ENCODE assay signal across 25 cellular contexts in genomic region chr10:44366936-44367630, GRCh38. TPM values are rescaled to one million over a fixed set of nuclear protein-coding genes. Genes with fewer than 3 reads are reported as not detected.
"Had no signal": no experiment of that assay in that cellular context is flagged by ENCODE, and none has a peak within 500 bp of the region (broad histone marks: within the 10 kb centered on the region; RNA-seq: fewer than 3 reads in every experiment).

No MANE protein-coding gene starts in this region.

- H3K27ac Mint-ChIP-seq: activated CD4-positive, alpha-beta T cell treated with anti-CD3 and anti-CD28 coated beads, Interleukin-2, amount 10 ng/mL, durations not matched to agents 7 days and 5 days; activated CD8-positive, alpha-beta memory T cell treated with anti-CD3 and anti-CD28 coated beads, Interleukin-2, amount 10 ng/mL, durations not matched to agents 7 days and 5 days; activated CD8-positive, alpha-beta T cell treated with anti-CD3 and anti-CD28 coated beads for 36 hours; activated naive CD8-positive, alpha-beta T cell treated with anti-CD3 and anti-CD28 coated beads, Interleukin-2, amount 50 U/mL, for 24 hours; activated T-helper 1 cell treated with anti-CD3 and anti-CD28 coated beads, Interleukin-12 subunit alpha, Interleukin-12 subunit beta, Interleukin-2, Interleukin-4 antibody, amounts not matched to agents 30 ng/mL and 10 ng/mL and 1 ng/mL, durations not matched to agents 14 hours and 24 hours and 36 hours; endodermal cell; memory B cell; natural killer cell treated with Interleukin-12 subunit alpha and Interleukin-12 subunit beta and Interleukin-15 and Interleukin-18, amount 100 ng/mL, for 72 hours had no signal

- H3K27me3 ChIP-seq: brain microvascular endothelial cell, esophagus squamous epithelium, gastroesophageal sphincter, transverse colon had no signal

- H3K36me3 ChIP-seq: brain microvascular endothelial cell, esophagus squamous epithelium, transverse colon had no signal

- H3K9me3 ChIP-seq: esophagus squamous epithelium, gastroesophageal sphincter, transverse colon had no signal

- ATAC-seq: activated CD8-positive, alpha-beta memory T cell treated with anti-CD3 and anti-CD28 coated beads, Interleukin-2, amount 10 ng/mL, durations not matched to agents 7 days and 5 days; activated CD8-positive, alpha-beta T cell treated with anti-CD3 and anti-CD28 coated beads for 36 hours; activated naive CD8-positive, alpha-beta T cell treated with anti-CD3 and anti-CD28 coated beads, Interleukin-2, amount 50 U/mL, for 24 hours; gastroesophageal sphincter; natural killer cell treated with Interleukin-12 subunit alpha and Interleukin-12 subunit beta and Interleukin-15 and Interleukin-18, amount 100 ng/mL, for 72 hours had no signal

- H3K27me3 Mint-ChIP-seq: activated CD4-positive, alpha-beta T cell treated with anti-CD3 and anti-CD28 coated beads, Interleukin-2, amount 10 ng/mL, durations not matched to agents 7 days and 5 days; activated CD8-positive, alpha-beta memory T cell treated with anti-CD3 and anti-CD28 coated beads, Interleukin-2, amount 10 ng/mL, durations not matched to agents 7 days and 5 days; activated CD8-positive, alpha-beta T cell treated with anti-CD3 and anti-CD28 coated beads for 36 hours; memory B cell had no signal

- H3K4me3 Mint-ChIP-seq: activated CD4-positive, alpha-beta T cell treated with anti-CD3 and anti-CD28 coated beads, Interleukin-2, amount 10 ng/mL, durations not matched to agents 7 days and 5 days; activated CD8-positive, alpha-beta memory T cell treated with anti-CD3 and anti-CD28 coated beads, Interleukin-2, amount 10 ng/mL, durations not matched to agents 7 days and 5 days; activated CD8-positive, alpha-beta T cell treated with anti-CD3 and anti-CD28 coated beads for 36 hours; activated naive CD8-positive, alpha-beta T cell treated with anti-CD3 and anti-CD28 coated beads, Interleukin-2, amount 50 U/mL, for 24 hours; activated T-helper 1 cell treated with anti-CD3 and anti-CD28 coated beads, Interleukin-12 subunit alpha, Interleukin-12 subunit beta, Interleukin-2, Interleukin-4 antibody, amounts not matched to agents 30 ng/mL and 10 ng/mL and 1 ng/mL, durations not matched to agents 14 hours and 24 hours and 36 hours; endodermal cell; memory B cell; natural killer cell treated with Interleukin-12 subunit alpha and Interleukin-12 subunit beta and Interleukin-15 and Interleukin-18, amount 100 ng/mL, for 72 hours had no signal

- H3K4me1 ChIP-seq: esophagus squamous epithelium, transverse colon had no signal

- H3K9me3 Mint-ChIP-seq: activated CD4-positive, alpha-beta T cell treated with anti-CD3 and anti-CD28 coated beads, Interleukin-2, amount 10 ng/mL, durations not matched to agents 7 days and 5 days; activated CD8-positive, alpha-beta T cell treated with anti-CD3 and anti-CD28 coated beads for 36 hours; activated naive CD8-positive, alpha-beta T cell treated with anti-CD3 and anti-CD28 coated beads, Interleukin-2, amount 50 U/mL, for 24 hours; activated T-helper 1 cell treated with anti-CD3 and anti-CD28 coated beads, Interleukin-12 subunit alpha, Interleukin-12 subunit beta, Interleukin-2, Interleukin-4 antibody, amounts not matched to agents 30 ng/mL and 10 ng/mL and 1 ng/mL, durations not matched to agents 14 hours and 24 hours and 36 hours; endodermal cell; memory B cell; natural killer cell treated with Interleukin-12 subunit alpha and Interleukin-12 subunit beta and Interleukin-15 and Interleukin-18, amount 100 ng/mL, for 72 hours had no signal

- H3K4me3 ChIP-seq: dorsolateral prefrontal cortex, esophagus squamous epithelium, gastroesophageal sphincter, transverse colon had no signal

- FAIRE-seq: colon had no signal

- H3K27ac ChIP-seq: brain microvascular endothelial cell, dorsolateral prefrontal cortex, esophagus squamous epithelium, gastroesophageal sphincter, transverse colon, VCaP had no signal

- H3K36me3 Mint-ChIP-seq: activated CD8-positive, alpha-beta memory T cell treated with anti-CD3 and anti-CD28 coated beads, Interleukin-2, amount 10 ng/mL, durations not matched to agents 7 days and 5 days; memory B cell; natural killer cell treated with Interleukin-12 subunit alpha and Interleukin-12 subunit beta and Interleukin-15 and Interleukin-18, amount 100 ng/mL, for 72 hours had no signal

- H3K4me1 Mint-ChIP-seq: activated CD4-positive, alpha-beta T cell treated with anti-CD3 and anti-CD28 coated beads, Interleukin-2, amount 10 ng/mL, durations not matched to agents 7 days and 5 days; activated CD8-positive, alpha-beta memory T cell treated with anti-CD3 and anti-CD28 coated beads, Interleukin-2, amount 10 ng/mL, durations not matched to agents 7 days and 5 days; activated naive CD8-positive, alpha-beta T cell treated with anti-CD3 and anti-CD28 coated beads, Interleukin-2, amount 50 U/mL, for 24 hours; memory B cell had no signal

- DNase-seq: activated CD4-positive, alpha-beta T cell treated with anti-CD3 and anti-CD28 coated beads, Interleukin-2, amount 10 ng/mL, durations not matched to agents 7 days and 5 days; activated CD4-positive, CD25-positive, alpha-beta regulatory T cell treated with anti-CD3 and anti-CD28 coated beads, Interleukin-2, amount 50 U/mL, for 72 hours; activated CD8-positive, alpha-beta memory T cell treated with anti-CD3 and anti-CD28 coated beads, Interleukin-2, amount 10 ng/mL, durations not matched to agents 7 days and 5 days; activated CD8-positive, alpha-beta T cell treated with anti-CD3 and anti-CD28 coated beads for 36 hours; activated gamma-delta T cell; activated naive CD4-positive, alpha-beta T cell treated with anti-CD3 and anti-CD28 coated beads, Interleukin-2, amount 50 U/mL, for 16 hours; activated naive CD8-positive, alpha-beta T cell treated with anti-CD3 and anti-CD28 coated beads, Interleukin-2, amount 50 U/mL, for 24 hours; activated T-cell treated with anti-CD3 and anti-CD28 coated beads for 4 hours; anterior cingulate cortex; brain microvascular endothelial cell; caudate nucleus; dorsolateral prefrontal cortex; endodermal cell; esophagus squamous epithelium; head of caudate nucleus; hypothalamus; stimulated activated CD4-positive, alpha-beta T cell treated with anti-CD3 and anti-CD28 coated beads, Interleukin-4, amount 100 ng/mL, for 4 hours; T-helper 2 cell; transverse colon had no signal

RNA-seq across cellular contexts. Expression of gene CXCL12, which starts 17.8 kb away (rescaled TPM):
- total RNA-seq: activated CD4-positive, alpha-beta T cell treated with anti-CD3 and anti-CD28 coated beads, Interleukin-2, amount 10 ng/mL, durations not matched to agents 7 days and 5 days; activated CD8-positive, alpha-beta memory T cell treated with anti-CD3 and anti-CD28 coated beads, Interleukin-2, amount 10 ng/mL, durations not matched to agents 7 days and 5 days; activated CD8-positive, alpha-beta T cell treated with anti-CD3 and anti-CD28 coated beads for 36 hours; activated T-helper 1 cell treated with anti-CD3 and anti-CD28 coated beads, Interleukin-12 subunit alpha, Interleukin-12 subunit beta, Interleukin-2, Interleukin-4 antibody, amounts not matched to agents 30 ng/mL and 10 ng/mL and 1 ng/mL, durations not matched to agents 14 hours and 24 hours and 36 hours had no signal
